In the genomic region with DNA sequence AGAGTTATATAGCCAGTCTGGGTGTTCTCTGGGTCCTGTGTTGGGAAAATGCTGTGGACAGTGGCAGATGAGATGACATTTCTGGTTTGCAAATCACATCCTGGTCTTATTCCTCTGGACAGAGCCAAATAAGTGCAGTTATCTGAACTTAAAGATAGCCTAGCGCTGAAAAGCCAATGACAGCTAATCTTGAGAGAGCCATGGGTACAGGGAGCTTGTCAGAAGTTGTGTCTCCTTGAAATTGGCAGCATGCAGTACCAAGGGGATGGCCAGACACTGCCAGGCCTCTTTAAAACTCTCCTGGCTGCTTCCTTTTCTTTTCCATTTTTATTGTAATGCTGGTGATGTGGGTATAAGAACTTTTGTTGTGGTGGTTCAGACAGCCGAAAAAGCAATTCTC, we compare ENCODE assay signal across 16 cellular contexts.
A peak's percentile ranks its signal among the peaks of the same experiment; 100 is the strongest.
DNase-seq lines count a peak whose midpoint lies in the region; ATAC-seq and TF ChIP-seq lines count a peak whose summit lies in the region.
"Had no signal": no experiment of that assay in that cellular context is flagged by ENCODE, and none has a peak within 500 bp of the region (broad histone marks: within the 10 kb centered on the region; RNA-seq: fewer than 3 reads in every experiment).

No MANE protein-coding gene starts in this region.

- H3K9me3 ChIP-seq in T-helper 17 cell (ENCODE audit: control insufficient read depth, low read length, poor library complexity, severe bottlenecking) (no peaks in the 10 kb centered on the region), cardiac muscle cell (ENCODE audit: low read depth) (no peaks in the 10 kb centered on the region)
- H3K9me3 ChIP-seq: BE2C, HAP-1 had no signal

- H3K4me3 Mint-ChIP-seq in T-helper 17 cell: no peak overlapping the region
- no peak overlapping the region for H3K4me3 Mint-ChIP-seq in neural crest cell
- H3K4me3 Mint-ChIP-seq: CD4-positive, alpha-beta memory T cell had no signal

- no peaks in the 10 kb centered on the region for H3K27me3 ChIP-seq in cardiac muscle cell
- H3K27me3 ChIP-seq: BE2C had no signal

- H3K36me3 Mint-ChIP-seq in T-helper 17 cell (ENCODE audit: low read depth) (peaks cover 4% of the 10 kb centered on the region), neural crest cell (ENCODE audit: low read depth) (peaks cover 8% of the 10 kb centered on the region)

- no peaks in the 10 kb centered on the region for H3K36me3 ChIP-seq in cardiac muscle cell
- H3K36me3 ChIP-seq: BE2C, HAP-1 had no signal

- no peak overlapping the region for H3K4me3 ChIP-seq in cardiac muscle cell
- H3K4me3 ChIP-seq: HAP-1 had no signal

- no peaks in the 10 kb centered on the region for H3K27me3 Mint-ChIP-seq in T-helper 17 cell
- no peaks in the 10 kb centered on the region for H3K27me3 Mint-ChIP-seq in neural crest cell (ENCODE audit: low read depth)
- H3K27me3 Mint-ChIP-seq: CD4-positive, alpha-beta memory T cell had no signal

- ATAC-seq in T-helper 17 cell (no peak), left ventricle myocardium superior (peak; percentile 94), sciatic nerve (no peak)

- H3K27ac Mint-ChIP-seq in T-helper 17 cell (peak overlapping the region; percentile 67), neural crest cell (ENCODE audit: unreplicated experiment) (peak overlapping the region; percentile 20)

- DNase-seq in T-helper 17 cell (no peak), cardiac muscle cell (ENCODE audit: low read depth in 1 of 2, low spot score in 1 of 2) (peak in 1 of 2 donors; percentile 9), left ventricle myocardium superior (no peak), neural crest cell (ENCODE audit: low read depth, low spot score) (no peak), AG08395 (ENCODE audit: low spot score) (no peak), sciatic nerve (ENCODE audit: low spot score) (no peak), DMS79 treated with DMSO at 0.1 percent for 48 hours (lab: John Stamatoyannopoulos, UW) (no peak)
- DNase-seq: BE2C; CD4-positive, alpha-beta memory T cell; COR-L47; DMS153; DND-41; GF-D8; GOT3 had no signal

- intact Hi-C loops in left ventricle myocardium superior (cut with micrococcal nuclease): no loop called here
- intact Hi-C loops in sciatic nerve (cut with DNase I): no loop called here

- peaks cover 44% of the 10 kb centered on the region for H3K4me1 Mint-ChIP-seq in T-helper 17 cell
- H3K4me1 Mint-ChIP-seq in neural crest cell: peaks cover 5% of the 10 kb centered on the region

- peaks cover 1% of the 10 kb centered on the region for H3K9me3 Mint-ChIP-seq in neural crest cell

- H3K27ac ChIP-seq in cardiac muscle cell: peak overlapping the region; percentile 73
- H3K27ac ChIP-seq: C4-2B had no signal

- peaks cover 12% of the 10 kb centered on the region for H3K4me1 ChIP-seq in cardiac muscle cell (ENCODE audit: low read depth)
- H3K4me1 ChIP-seq: BE2C, HAP-1 had no signal

- TF ChIP-seq CTCF in cardiac muscle cell (IDR thresholded peaks at IDR 0.05; ENCODE audit: low read depth, low read length): no peak
- TF ChIP-seq CTCF in neural crest cell (conservative IDR thresholded peaks at IDR 0.05): no peak
